Comparison of ENCODE assay signal across 2 cellular contexts in the genomic region with DNA sequence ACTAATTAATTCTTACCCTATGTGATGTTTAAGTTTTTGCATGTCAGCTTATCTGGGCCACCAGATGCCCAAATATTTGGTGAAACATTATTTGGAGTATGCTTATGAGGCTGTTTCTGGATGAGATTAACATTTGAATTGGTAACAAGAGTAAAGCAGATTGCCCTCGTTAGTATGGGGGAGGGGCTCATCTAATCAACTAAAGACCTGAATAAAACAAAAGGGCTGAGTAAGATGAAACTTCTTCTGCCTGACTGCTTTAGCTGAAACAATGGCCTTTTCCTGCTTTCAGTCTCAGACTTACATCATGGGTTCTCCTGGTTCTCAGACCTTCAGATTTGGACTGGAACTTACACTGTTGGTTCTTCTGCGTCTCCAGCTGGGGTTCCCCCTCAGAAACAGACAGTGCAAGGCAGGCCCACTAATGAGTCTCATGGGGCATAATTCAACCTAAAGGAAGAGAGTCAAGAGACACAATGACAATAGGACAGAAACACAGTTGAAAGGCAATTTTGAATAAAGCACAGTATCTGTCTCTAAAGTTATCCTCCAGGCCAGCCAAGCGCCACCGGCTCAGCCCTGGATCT.
TF ChIP-seq lines count a peak whose summit lies in the region.

No MANE protein-coding gene starts in this region.

TF ChIP-seq in H1, 55 proteins besides CTCF, POLR2A, EP300 and RAD21:
- TF ChIP-seq TCF12 (IDR thresholded peaks at IDR 0.05; ENCODE audit: low read depth, low read length), result no peak
- TF ChIP-seq RFX5 (IDR thresholded peaks at IDR 0.05; ENCODE audit: borderline replicate concordance, low read depth, low read length), result no peak
- no peak for TF ChIP-seq BACH1 (IDR thresholded peaks at IDR 0.05; ENCODE audit: low read length)
- TF ChIP-seq TAF1 (IDR thresholded peaks at IDR 0.05; ENCODE audit: low read depth, low read length), result no peak
- no peak for TF ChIP-seq CEBPB (IDR thresholded peaks at IDR 0.05; ENCODE audit: low read depth, low read length)
- TF ChIP-seq POU5F1 (IDR thresholded peaks at IDR 0.05; ENCODE audit: low read depth, low read length), result no peak
- no peak for TF ChIP-seq SIN3A (conservative IDR thresholded peaks at IDR 0.05 in 1 of 2, IDR thresholded peaks at IDR 0.05 in 1 of 2; ENCODE audit: low read depth in 1 of 2, low read length in 2 of 2)
- no peak for TF ChIP-seq RXRA (IDR thresholded peaks at IDR 0.05; ENCODE audit: insufficient read depth, low read depth, low read length)
- TF ChIP-seq NRF1 (IDR thresholded peaks at IDR 0.05; ENCODE audit: low read depth, low read length), result no peak
- no peak for TF ChIP-seq CTBP2 (IDR thresholded peaks at IDR 0.05; ENCODE audit: borderline replicate concordance, insufficient read depth, insufficient read length, low read length)
- no peak for TF ChIP-seq TAF7 (optimal IDR thresholded peaks at IDR 0.05; ENCODE audit: borderline replicate concordance, low read depth, low read length)
- TF ChIP-seq FOSL1 (IDR thresholded peaks at IDR 0.05; ENCODE audit: insufficient read depth, low read depth, low read length), result no peak
- TF ChIP-seq JUN (IDR thresholded peaks at IDR 0.05; ENCODE audit: low read depth, low read length), result no peak
- TF ChIP-seq KDM4A (IDR thresholded peaks at IDR 0.05; ENCODE audit: low read depth, low read length, severe bottlenecking), result no peak
- no peak for TF ChIP-seq SRF (IDR thresholded peaks at IDR 0.05; ENCODE audit: low read depth, low read length)
TF ChIP-seq in H1: peak in this region for 0.

TF ChIP-seq in GM12891, 5 proteins besides CTCF, POLR2A, EP300 and RAD21:
- no peak for TF ChIP-seq TAF1 (IDR thresholded peaks at IDR 0.05; ENCODE audit: low read depth, low read length)
- no peak for TF ChIP-seq SPI1 (IDR thresholded peaks at IDR 0.05; ENCODE audit: low read depth, low read length)
- TF ChIP-seq PAX5 (IDR thresholded peaks at IDR 0.05; ENCODE audit: insufficient read depth, low read length, severe bottlenecking), result no peak
- no peak for TF ChIP-seq POLR2AphosphoS5 (IDR thresholded peaks at IDR 0.05; ENCODE audit: low read depth, low read length)
- no peak for TF ChIP-seq POU2F2 (IDR thresholded peaks at IDR 0.05; ENCODE audit: low read depth, low read length)
